ENCODE assay signal across 1 cellular context in genomic region chrX:123172874-123173273, GRCh38.
TF ChIP-seq lines count a peak whose summit lies in the region.

No MANE protein-coding gene starts in this region.

TF ChIP-seq in K562, 482 proteins besides CTCF, POLR2A, EP300 and RAD21 (continued from another document):
- 0 out of 2 replicates have a peak, but pooled peaks have one; percentile 10 for TF ChIP-seq STAT5A (IDR thresholded peaks at IDR 0.05; ENCODE audit: borderline replicate concordance, low read length)
- no peak for TF ChIP-seq SPI1 (IDR thresholded peaks at IDR 0.05; ENCODE audit: borderline replicate concordance, low read depth, low read length)
- no peak for TF ChIP-seq HNRNPH1 (optimal IDR thresholded peaks at IDR 0.05; ENCODE audit: low read depth, low read length)
- TF ChIP-seq HINFP (tag; conservative IDR thresholded peaks at IDR 0.05; ENCODE audit: low read depth) = no peak
- TF ChIP-seq ZNF212 (CRISPR knock-in tag; IDR thresholded peaks at IDR 0.05) = no peak
- TF ChIP-seq TEAD4 (IDR thresholded peaks at IDR 0.05; ENCODE audit: low read length) = peak; percentile 46
- TF ChIP-seq TEAD4 (CRISPR knock-in tag; IDR thresholded peaks at IDR 0.05; ENCODE audit: borderline replicate concordance) = no peak
- TF ChIP-seq NR1H2 (CRISPR knock-in tag; IDR thresholded peaks at IDR 0.05) = no peak
- no peak for TF ChIP-seq BMI1 (IDR thresholded peaks at IDR 0.05; ENCODE audit: low read length)
- TF ChIP-seq CBFA2T3 (IDR thresholded peaks at IDR 0.05) = peak; percentile 67
- TF ChIP-seq ZNF41 (CRISPR knock-in tag; conservative IDR thresholded peaks at IDR 0.05) = no peak
- no peak for TF ChIP-seq TSC22D4 (tag; IDR thresholded peaks at IDR 0.05)
- TF ChIP-seq BACH1 (tag; IDR thresholded peaks at IDR 0.05) = no peak
- TF ChIP-seq CBFA2T2 (conservative IDR thresholded peaks at IDR 0.05) = peak; percentile 38
- no peak for TF ChIP-seq TEAD1 (CRISPR knock-in tag; IDR thresholded peaks at IDR 0.05)
- TF ChIP-seq ARID1B (IDR thresholded peaks at IDR 0.05) = peak; percentile 48
- peak; percentile 21; the same call in 1 of the 2 replicates for TF ChIP-seq TAL1 (IDR thresholded peaks at IDR 0.05)
- TF ChIP-seq KDM4B (IDR thresholded peaks at IDR 0.05; ENCODE audit: borderline replicate concordance in 2 of 2, low read depth in 1 of 2) = no peak
- no peak for TF ChIP-seq SRSF9 (IDR thresholded peaks at IDR 0.05; ENCODE audit: borderline replicate concordance, low read depth, low read length)
TF ChIP-seq in K562: peak in this region for 6.
